ENCODE assay signal across 26 cellular contexts in genomic region chrX:31227250-31227649, GRCh38.
DNase-seq lines count a peak whose midpoint lies in the region; ATAC-seq and TF ChIP-seq lines count a peak whose summit lies in the region.
"Had no signal": no experiment of that assay in that cellular context is flagged by ENCODE, and none has a peak within 500 bp of the region (broad histone marks: within the 10 kb centered on the region; RNA-seq: fewer than 3 reads in every experiment).

No MANE protein-coding gene starts in this region.

- H2AFZ ChIP-seq in IMR-90 (replicated peaks; ENCODE audit: low read length, poor library complexity) (no peak overlapping the region), mesenchymal stem cell (ENCODE audit: low read depth, low read length) (no peak overlapping the region)

- no peaks in the 10 kb centered on the region for H3K79me1 ChIP-seq in IMR-90 (ENCODE audit: low read depth in 1 of 2, low read length in 2 of 2)
- no peaks in the 10 kb centered on the region for H3K79me1 ChIP-seq in mesenchymal stem cell (replicated peaks; ENCODE audit: low read length, poor library complexity, severe bottlenecking)

- POLR2A ChIA-PET in IMR-90 (lab: Charles Lee; ENCODE audit: unreplicated experiment): no interaction called here

- H3K18ac ChIP-seq in IMR-90 (ENCODE audit: low read depth, low read length): no peak overlapping the region
- H3K18ac ChIP-seq in mesenchymal stem cell (ENCODE audit: low read depth in 1 of 2, low read length in 2 of 2): no peak overlapping the region

- H3K4me1 Mint-ChIP-seq in stimulated activated memory B cell treated with anti-CD40 and anti-IgM and Interleukin-4, amounts not matched to agents 10 μg/mL and 1 μg/mL and 100 μg/mL, for 72 hours: peaks cover 12% of the 10 kb centered on the region
- H3K4me1 Mint-ChIP-seq in stimulated activated naive CD8-positive, alpha-beta T cell treated with anti-CD3 and anti-CD28 coated beads, Interleukin-15, amount 100 ng/mL, for 72 hours: no peaks in the 10 kb centered on the region
- H3K4me1 Mint-ChIP-seq: activated naive CD4-positive, alpha-beta T cell treated with anti-CD3 and anti-CD28 coated beads, Interleukin-2, amount 10 ng/mL, durations not matched to agents 7 days and 5 days; CD4-positive, CD25-positive, alpha-beta regulatory T cell; mesothelial cell of epicardium had no signal

- no peaks in the 10 kb centered on the region for H3K27me3 ChIP-seq in IMR-90 (ENCODE audit: control insufficient read depth, insufficient read depth, low read length)
- no peaks in the 10 kb centered on the region for H3K27me3 ChIP-seq in mesenchymal stem cell (ENCODE audit: control insufficient read depth in 1 of 2, insufficient read depth in 1 of 2, low read length in 2 of 2)
- H3K27me3 ChIP-seq: SJSA1 had no signal

- H3K9ac ChIP-seq in IMR-90 (ENCODE audit: low read depth, low read length) (no peak overlapping the region), mesenchymal stem cell (ENCODE audit: low read length) (peak overlapping the region; percentile 19)

- no peak for TF ChIP-seq RAD21 in IMR-90 (IDR thresholded peaks at IDR 0.05; ENCODE audit: low read length)

- no peak overlapping the region for H2BK12ac ChIP-seq in mesenchymal stem cell (ENCODE audit: low read length in 2 of 2)

- H3K36me3 Mint-ChIP-seq in stimulated activated memory B cell treated with anti-CD40 and anti-IgM and Interleukin-4, amounts not matched to agents 10 μg/mL and 1 μg/mL and 100 μg/mL, for 72 hours: peaks cover 9% of the 10 kb centered on the region
- H3K36me3 Mint-ChIP-seq: activated naive CD4-positive, alpha-beta T cell treated with anti-CD3 and anti-CD28 coated beads, Interleukin-2, amount 10 ng/mL, durations not matched to agents 7 days and 5 days; CD4-positive, CD25-positive, alpha-beta regulatory T cell had no signal

- WGBS in IMR-90 (ENCODE audit: extremely low coverage in 2 of 2, insufficient read length in 1 of 2), 2 experiments: no CpG with 5 or more reads among the region's 2 CpGs
- WGBS in mesenchymal stem cell: 63% methylated on average over 1 of the region's 2 CpGs

- in situ Hi-C loops in IMR-90 (cut with MboI; ENCODE audit: low sequenced_read_pairs): no loop called here

- H3K4me3 ChIP-seq in IMR-90 (ENCODE audit: insufficient read depth, low read depth, low read length): no peak overlapping the region
- no peak overlapping the region for H3K4me3 ChIP-seq in fibroblast of mammary gland (ENCODE audit: control insufficient read depth, low read depth, low read length)
- H3K4me3 ChIP-seq in mesenchymal stem cell (ENCODE audit: insufficient read depth in 1 of 2, low read depth in 1 of 2, low read length in 2 of 2): no peak overlapping the region
- H3K4me3 ChIP-seq: SJSA1, thoracic aorta had no signal

- H4K20me1 ChIP-seq in IMR-90 (ENCODE audit: insufficient read depth, low read length): no peaks in the 10 kb centered on the region

- H3K4ac ChIP-seq in IMR-90 (ENCODE audit: low read depth, low read length) (no peak overlapping the region), mesenchymal stem cell (ENCODE audit: low read depth in 1 of 2, low read length in 2 of 2) (no peak overlapping the region)

- H3K36me3 ChIP-seq in IMR-90 (ENCODE audit: control insufficient read depth, insufficient read depth, low read length): no peaks in the 10 kb centered on the region
- H3K36me3 ChIP-seq in mesenchymal stem cell (ENCODE audit: control insufficient read depth in 1 of 2, insufficient read depth in 2 of 2, low read depth in 1 of 2, low read length in 2 of 2): no peaks in the 10 kb centered on the region
- H3K36me3 ChIP-seq: SJSA1, thoracic aorta had no signal

- no peaks in the 10 kb centered on the region for H3K9me1 ChIP-seq in IMR-90 (ENCODE audit: insufficient read depth, low read length)

- BruUV-seq in IMR-90 (replicated peaks; lab: Mats Ljungman, UMichigan): no TSS peak

- H3K4me1 ChIP-seq in IMR-90 (ENCODE audit: control insufficient read depth, insufficient read depth, low read length) (no peaks in the 10 kb centered on the region), mesenchymal stem cell (ENCODE audit: control insufficient read depth, insufficient read depth, low read depth, low read length) (no peaks in the 10 kb centered on the region)

- no peak overlapping the region for H3K27ac Mint-ChIP-seq in stimulated activated memory B cell treated with anti-CD40 and anti-IgM and Interleukin-4, amounts not matched to agents 10 μg/mL and 1 μg/mL and 100 μg/mL, for 72 hours
- no peak overlapping the region for H3K27ac Mint-ChIP-seq in stimulated activated naive CD8-positive, alpha-beta T cell treated with anti-CD3 and anti-CD28 coated beads, Interleukin-15, amount 100 ng/mL, for 72 hours
- H3K27ac Mint-ChIP-seq: activated naive CD4-positive, alpha-beta T cell treated with anti-CD3 and anti-CD28 coated beads, Interleukin-2, amount 10 ng/mL, durations not matched to agents 7 days and 5 days; activated T-cell treated with anti-CD3 and anti-CD28 coated beads, Interleukin-2, amount 50 U/mL, for 72 hours; CD4-positive, CD25-positive, alpha-beta regulatory T cell; mesothelial cell of epicardium; nephron; stimulated activated naive B cell treated with anti-CD40 and anti-IgM and Interleukin-4, amounts not matched to agents 10 μg/mL and 1 μg/mL and 100 μg/mL, for 72 hours; T-helper 1 cell treated with Interleukin-12 subunit alpha and Interleukin-12 subunit beta and Interleukin-4 antibody, amounts not matched to agents 30 μg/mL and 1 μg/mL, for 36 hours had no signal

- H2BK120ac ChIP-seq in IMR-90 (ENCODE audit: low read depth, low read length) (no peak overlapping the region), mesenchymal stem cell (ENCODE audit: low read depth, low read length) (no peak overlapping the region)

- no peak overlapping the region for H2BK5ac ChIP-seq in IMR-90 (ENCODE audit: low read depth, low read length, poor library complexity, severe bottlenecking)
- no peak overlapping the region for H2BK5ac ChIP-seq in mesenchymal stem cell (ENCODE audit: low read depth, low read length, poor library complexity, severe bottlenecking)

- TF ChIP-seq POLR2A in IMR-90 (IDR thresholded peaks at IDR 0.05; ENCODE audit: low read depth, low read length): no peak

- intact Hi-C loops in IMR-90 (cut with micrococcal nuclease): no loop called here

- H3K4me2 ChIP-seq in IMR-90 (ENCODE audit: low read depth, low read length) (no peak overlapping the region), mesenchymal stem cell (ENCODE audit: low read length, poor library complexity, severe bottlenecking) (no peak overlapping the region)

- no peak overlapping the region for H3K56ac ChIP-seq in IMR-90 (ENCODE audit: extremely low read depth, insufficient read depth, low read length)

- no peak overlapping the region for H2BK15ac ChIP-seq in IMR-90 (ENCODE audit: low read depth, low read length)
- no peak overlapping the region for H2BK15ac ChIP-seq in mesenchymal stem cell (ENCODE audit: low read depth, poor library complexity, severe bottlenecking)

- H4K8ac ChIP-seq in IMR-90 (ENCODE audit: low read depth in 2 of 2, low read length in 2 of 2) (no peak overlapping the region), mesenchymal stem cell (ENCODE audit: low read length) (no peak overlapping the region)

- TF ChIP-seq CTCF in IMR-90 (conservative IDR thresholded peaks at IDR 0.05; ENCODE audit: low read depth, low read length): no peak
- no peak for TF ChIP-seq CTCF in fibroblast of mammary gland (conservative IDR thresholded peaks at IDR 0.05; ENCODE audit: control insufficient read depth, insufficient read depth, low read depth, low read length)

- H2AK5ac ChIP-seq in IMR-90 (ENCODE audit: low read depth, low read length) (no peak overlapping the region), mesenchymal stem cell (ENCODE audit: low read length, severe bottlenecking) (no peak overlapping the region)

- H4K5ac ChIP-seq in IMR-90 (ENCODE audit: low read depth, low read length): no peak overlapping the region

- dilution Hi-C loops in IMR-90 (cut with HindIII; ENCODE audit: low sequenced_read_pairs, unreplicated experiment): no loop called here

- H3K9me3 ChIP-seq in IMR-90 (ENCODE audit: control insufficient read depth, insufficient read depth, low read length): no peaks in the 10 kb centered on the region
- H3K9me3 ChIP-seq in mesenchymal stem cell (ENCODE audit: control insufficient read depth, low read length): no peaks in the 10 kb centered on the region
- H3K9me3 ChIP-seq: SJSA1, thoracic aorta had no signal

- H4K91ac ChIP-seq in IMR-90 (ENCODE audit: insufficient read depth, low read depth, low read length) (no peak overlapping the region), mesenchymal stem cell (ENCODE audit: low read length) (no peak overlapping the region)

- no peaks in the 10 kb centered on the region for H3K9me3 Mint-ChIP-seq in stimulated activated memory B cell treated with anti-CD40 and anti-IgM and Interleukin-4, amounts not matched to agents 10 μg/mL and 1 μg/mL and 100 μg/mL, for 72 hours
- no peaks in the 10 kb centered on the region for H3K9me3 Mint-ChIP-seq in stimulated activated naive CD8-positive, alpha-beta T cell treated with anti-CD3 and anti-CD28 coated beads, Interleukin-15, amount 100 ng/mL, for 72 hours
- H3K9me3 Mint-ChIP-seq: activated naive CD4-positive, alpha-beta T cell treated with anti-CD3 and anti-CD28 coated beads, Interleukin-2, amount 10 ng/mL, durations not matched to agents 7 days and 5 days; CD4-positive, CD25-positive, alpha-beta regulatory T cell; T-helper 1 cell treated with Interleukin-12 subunit alpha and Interleukin-12 subunit beta and Interleukin-4 antibody, amounts not matched to agents 30 μg/mL and 1 μg/mL, for 36 hours had no signal

- H3K23ac ChIP-seq in IMR-90 (ENCODE audit: low read depth, low read length) (no peak overlapping the region), mesenchymal stem cell (ENCODE audit: low read length in 2 of 2) (no peak overlapping the region)

- no peak overlapping the region for H3K27ac ChIP-seq in IMR-90 (ENCODE audit: insufficient read depth, low read length)
- no peak overlapping the region for H3K27ac ChIP-seq in mesenchymal stem cell (ENCODE audit: low read length, poor library complexity, severe bottlenecking)
- H3K27ac ChIP-seq: SJSA1, thoracic aorta had no signal

- ATAC-seq in IMR-90 (ENCODE audit: low read depth): peak; percentile 41; the same call in 1 of the 2 replicates
- no peak for ATAC-seq in stimulated activated memory B cell treated with anti-CD40 and anti-IgM and Interleukin-4, amounts not matched to agents 10 μg/mL and 1 μg/mL and 100 μg/mL, for 72 hours
- ATAC-seq in stimulated activated naive CD8-positive, alpha-beta T cell treated with anti-CD3 and anti-CD28 coated beads, Interleukin-15, amount 100 ng/mL, for 72 hours: no peak
- ATAC-seq in GM18498 (IDR thresholded peaks at IDR 0.05; ENCODE audit: unreplicated experiment): no peak
- ATAC-seq: activated T-cell treated with anti-CD3 and anti-CD28 coated beads, Interleukin-2, amount 50 U/mL, for 72 hours; stimulated activated naive B cell treated with anti-CD40 and anti-IgM and Interleukin-4, amounts not matched to agents 10 μg/mL and 1 μg/mL and 100 μg/mL, for 72 hours had no signal

- H3K4me3 Mint-ChIP-seq in stimulated activated memory B cell treated with anti-CD40 and anti-IgM and Interleukin-4, amounts not matched to agents 10 μg/mL and 1 μg/mL and 100 μg/mL, for 72 hours: no peak overlapping the region
- no peak overlapping the region for H3K4me3 Mint-ChIP-seq in stimulated activated naive CD8-positive, alpha-beta T cell treated with anti-CD3 and anti-CD28 coated beads, Interleukin-15, amount 100 ng/mL, for 72 hours
- H3K4me3 Mint-ChIP-seq: activated naive CD4-positive, alpha-beta T cell treated with anti-CD3 and anti-CD28 coated beads, Interleukin-2, amount 10 ng/mL, durations not matched to agents 7 days and 5 days; activated T-cell treated with anti-CD3 and anti-CD28 coated beads, Interleukin-2, amount 50 U/mL, for 72 hours; CD4-positive, CD25-positive, alpha-beta regulatory T cell; mesothelial cell of epicardium; nephron; stimulated activated naive B cell treated with anti-CD40 and anti-IgM and Interleukin-4, amounts not matched to agents 10 μg/mL and 1 μg/mL and 100 μg/mL, for 72 hours; T-helper 1 cell treated with Interleukin-12 subunit alpha and Interleukin-12 subunit beta and Interleukin-4 antibody, amounts not matched to agents 30 μg/mL and 1 μg/mL, for 36 hours had no signal

- H3K27me3 Mint-ChIP-seq in stimulated activated memory B cell treated with anti-CD40 and anti-IgM and Interleukin-4, amounts not matched to agents 10 μg/mL and 1 μg/mL and 100 μg/mL, for 72 hours: no peaks in the 10 kb centered on the region
- no peaks in the 10 kb centered on the region for H3K27me3 Mint-ChIP-seq in stimulated activated naive CD8-positive, alpha-beta T cell treated with anti-CD3 and anti-CD28 coated beads, Interleukin-15, amount 100 ng/mL, for 72 hours
- H3K27me3 Mint-ChIP-seq: activated naive CD4-positive, alpha-beta T cell treated with anti-CD3 and anti-CD28 coated beads, Interleukin-2, amount 10 ng/mL, durations not matched to agents 7 days and 5 days; CD4-positive, CD25-positive, alpha-beta regulatory T cell; stimulated activated naive B cell treated with anti-CD40 and anti-IgM and Interleukin-4, amounts not matched to agents 10 μg/mL and 1 μg/mL and 100 μg/mL, for 72 hours had no signal

- peak; percentile 56 for DNase-seq in AG20443 (ENCODE audit: low spot score)
- peak; percentile 76 for DNase-seq in IMR-90
- DNase-seq in fibroblast of mammary gland (ENCODE audit: low read depth): peak; percentile 52
- DNase-seq in mesenchymal stem cell: no peak
- no peak for DNase-seq in putamen (ENCODE audit: low spot score)
- no peak for DNase-seq in stimulated activated naive CD8-positive, alpha-beta T cell treated with anti-CD3 and anti-CD28 coated beads, Interleukin-15, amount 100 ng/mL, for 72 hours
- DNase-seq: ACHN; activated CD4-positive, alpha-beta T cell treated with anti-CD3 and anti-CD28 coated beads for 4 hours; activated naive CD4-positive, alpha-beta T cell treated with anti-CD3 and anti-CD28 coated beads, Interleukin-2, amount 10 ng/mL, durations not matched to agents 7 days and 5 days; activated T-cell treated with anti-CD3 and anti-CD28 coated beads, Interleukin-2, amount 50 U/mL, for 72 hours; anterior cingulate cortex; CD4-positive, CD25-positive, alpha-beta regulatory T cell; DMS53; erythroblast; MM.1S; NCI-H1436; NCI-H510A; stimulated activated CD4-positive, alpha-beta T cell treated with anti-CD3 and anti-CD28 coated beads, Interleukin-1b, Interleukin-23, amount 100 ng/mL, for 48 hours; stimulated activated naive B cell treated with anti-CD40 and anti-IgM and Interleukin-4, amounts not matched to agents 10 μg/mL and 1 μg/mL and 100 μg/mL, for 72 hours had no signal

- no peak overlapping the region for H2AK9ac ChIP-seq in IMR-90 (replicated peaks; ENCODE audit: low read depth, low read length, poor library complexity)

- H3K14ac ChIP-seq in IMR-90 (replicated peaks; ENCODE audit: low read depth, low read length): 0 out of 2 replicates have a peak overlapping the region, but pooled peaks have one; percentile 28
- no peak overlapping the region for H3K14ac ChIP-seq in mesenchymal stem cell (ENCODE audit: low read length in 2 of 2)

- CTCF ChIA-PET in IMR-90 (lab: Yijun Ruan, JAX): no interaction called here

- no peak overlapping the region; the same call in 1 of the 2 replicates for H2BK20ac ChIP-seq in IMR-90 (ENCODE audit: low read depth, low read length)

Comparison
In these comparisons a context has a peak if more than half of its experiments do, and no peak if none do; other contexts are left out.
1. DNase-seq: peak in AG20443 (single experiment), IMR-90 (single experiment) and fibroblast of mammary gland (single experiment); none in mesenchymal stem cell (single experiment), putamen (single experiment) and stimulated activated naive CD8-positive, alpha-beta T cell treated with anti-CD3 and anti-CD28 coated beads, Interleukin-15, amount 100 ng/mL, for 72 hours (0 of 2).